Comparison of ENCODE assay signal across 8 cellular contexts in genomic region chr19:35868172-35868822, GRCh38. TPM values are rescaled to one million over a fixed set of nuclear protein-coding genes. Genes with fewer than 3 reads are reported as not detected.
DNase-seq lines count a peak whose midpoint lies in the region; ATAC-seq, FAIRE-seq and TF ChIP-seq lines count a peak whose summit lies in the region.

TSS of gene APLP1 (plus strand) at chr19:35868574. CDS start at chr19:35868637, 63 bp downstream.

- peaks cover 19% of the 10 kb centered on the region for H3K4me1 ChIP-seq in A549
- no peaks in the 10 kb centered on the region for H3K4me1 ChIP-seq in endodermal cell (ENCODE audit: control insufficient read depth, insufficient read depth, low read length)

- peaks cover 50% of the 10 kb centered on the region for H3K27me3 Mint-ChIP-seq in endodermal cell (ENCODE audit: insufficient read depth)

- DNase-seq in A549 (ENCODE audit: low read depth in 1 of 2, low spot score in 1 of 2) (peak; percentile 68 to 80), GM19238 (ENCODE audit: insufficient read length, low spot score) (peak; percentile 40), NCI-H460 (ENCODE audit: extremely low read depth, low read depth) (no peak), endodermal cell (peak; percentile 86), midbrain (lab: John Stamatoyannopoulos, UW) (peak; percentile 89)
- peak; percentile 74 for DNase-seq in activated CD8-positive, alpha-beta memory T cell treated with anti-CD3 and anti-CD28 coated beads, Interleukin-2, amount 50 U/mL, for 4 hours
- peak; percentile 68 to 74 for DNase-seq in stimulated activated effector memory CD8-positive, alpha-beta T cell treated with anti-CD3 and anti-CD28 coated beads, Interleukin-12 subunit alpha, Interleukin-12 subunit beta, amount 100 ng/mL, for 72 hours (ENCODE audit: low spot score in 2 of 2)

- H3K9me3 ChIP-seq in A549 (no peaks in the 10 kb centered on the region), endodermal cell (ENCODE audit: control insufficient read depth, low read length) (no peaks in the 10 kb centered on the region)

- no peak within 1 kb of the TSS for H3K27ac Mint-ChIP-seq in endodermal cell
- no peak within 1 kb of the TSS for H3K27ac Mint-ChIP-seq in stimulated activated effector memory CD8-positive, alpha-beta T cell treated with anti-CD3 and anti-CD28 coated beads, Interleukin-12 subunit alpha, Interleukin-12 subunit beta, amount 100 ng/mL, for 72 hours

- H3K36me3 ChIP-seq in endodermal cell (ENCODE audit: control insufficient read depth, insufficient read depth, low read length) = no peaks in the 10 kb centered on the region

- CTCF ChIA-PET in A549 (lab: Yijun Ruan, JAX) = interaction anchor here (1.5 to 5.6 kb wide), 5 partner anchors 13 to 79 kb away, joined by 3 to 40 read pairs (median 8); no protein-coding TSS in a partner anchor

- POLR2A ChIA-PET in A549 (lab: Yijun Ruan, JAX) = interaction anchor here (0.6 to 0.9 kb wide), 3 partner anchors 11 to 120 kb away, joined by 3 read pairs; partner anchors contain the start of gene LIN37

- H3K27ac ChIP-seq in A549 (peak within 1 kb of the TSS; percentile 53 to 80), endodermal cell (ENCODE audit: low read depth, low read length) (peak within 1 kb of the TSS; percentile 96)

- ATAC-seq in A549 = peak; percentile 57 to 65
- ATAC-seq in stimulated activated effector memory CD8-positive, alpha-beta T cell treated with anti-CD3 and anti-CD28 coated beads, Interleukin-12 subunit alpha, Interleukin-12 subunit beta, amount 100 ng/mL, for 72 hours = peak; percentile 79
- ATAC-seq in HG03108 (IDR thresholded peaks at IDR 0.05; ENCODE audit: unreplicated experiment) = no peak

- H3K9ac ChIP-seq in endodermal cell (ENCODE audit: extremely low read depth, low read length, poor library complexity, severe bottlenecking) = no peak within 1 kb of the TSS

- FAIRE-seq in A549 (lab: Jason Lieb, UNC) = no peak

- TF ChIP-seq RAD21 in A549 (conservative IDR thresholded peaks at IDR 0.05 in 1 of 2, IDR thresholded peaks at IDR 0.05 in 1 of 2) = no peak

- peak within 1 kb of the TSS; percentile 48 for H3K4me3 Mint-ChIP-seq in endodermal cell
- peak within 1 kb of the TSS; percentile 66 for H3K4me3 Mint-ChIP-seq in stimulated activated effector memory CD8-positive, alpha-beta T cell treated with anti-CD3 and anti-CD28 coated beads, Interleukin-12 subunit alpha, Interleukin-12 subunit beta, amount 100 ng/mL, for 72 hours

- H3K27me3 ChIP-seq in endodermal cell (ENCODE audit: control insufficient read depth, insufficient read depth, low read length, poor library complexity, severe bottlenecking) = peaks cover 54% of the 10 kb centered on the region

- 3% methylated on average over 18 of the region's 60 CpGs for WGBS in A549 (ENCODE audit: missing lambda C conversion rate)
- 0% methylated on average over 2 to 60 of the region's 60 CpGs for WGBS in endodermal cell (ENCODE audit: insufficient coverage in 1 of 2, insufficient read length in 1 of 2), 2 experiments

- H3K4me2 ChIP-seq in A549 = peak within 1 kb of the TSS; percentile 94

- H3K9me3 Mint-ChIP-seq in endodermal cell = no peaks in the 10 kb centered on the region
- no peaks in the 10 kb centered on the region for H3K9me3 Mint-ChIP-seq in stimulated activated effector memory CD8-positive, alpha-beta T cell treated with anti-CD3 and anti-CD28 coated beads, Interleukin-12 subunit alpha, Interleukin-12 subunit beta, amount 100 ng/mL, for 72 hours

- no peak; the same call in 1 of the 2 replicates for TF ChIP-seq POLR2A in A549 (IDR thresholded peaks at IDR 0.05; ENCODE audit: low read length)

- no peaks in the 10 kb centered on the region for H3K36me3 Mint-ChIP-seq in endodermal cell (ENCODE audit: low read depth)
- H3K36me3 Mint-ChIP-seq in stimulated activated effector memory CD8-positive, alpha-beta T cell treated with anti-CD3 and anti-CD28 coated beads, Interleukin-12 subunit alpha, Interleukin-12 subunit beta, amount 100 ng/mL, for 72 hours = no peaks in the 10 kb centered on the region

- no peak for TF ChIP-seq EP300 in A549 (IDR thresholded peaks at IDR 0.05)

- H3K4me3 ChIP-seq in A549 = peak within 1 kb of the TSS; percentile 59
- peak within 1 kb of the TSS; percentile 73 for H3K4me3 ChIP-seq in endodermal cell (ENCODE audit: low read length)

- H3K4me1 Mint-ChIP-seq in endodermal cell = peaks cover 3% of the 10 kb centered on the region
- peaks cover 25% of the 10 kb centered on the region for H3K4me1 Mint-ChIP-seq in stimulated activated effector memory CD8-positive, alpha-beta T cell treated with anti-CD3 and anti-CD28 coated beads, Interleukin-12 subunit alpha, Interleukin-12 subunit beta, amount 100 ng/mL, for 72 hours

- TF ChIP-seq CTCF in A549 (IDR thresholded peaks at IDR 0.05) (no peak), endodermal cell (conservative IDR thresholded peaks at IDR 0.05) (no peak)

TF ChIP-seq in A549, 52 proteins besides CTCF, POLR2A, EP300 and RAD21:
- TF ChIP-seq HEYL (CRISPR knock-in tag; IDR thresholded peaks at IDR 0.05) = no peak
- no peak for TF ChIP-seq CBX2 (IDR thresholded peaks at IDR 0.05; ENCODE audit: borderline replicate concordance, low read depth)
- no peak for TF ChIP-seq ZC3H11A (IDR thresholded peaks at IDR 0.05)
- TF ChIP-seq, protein P1, sequence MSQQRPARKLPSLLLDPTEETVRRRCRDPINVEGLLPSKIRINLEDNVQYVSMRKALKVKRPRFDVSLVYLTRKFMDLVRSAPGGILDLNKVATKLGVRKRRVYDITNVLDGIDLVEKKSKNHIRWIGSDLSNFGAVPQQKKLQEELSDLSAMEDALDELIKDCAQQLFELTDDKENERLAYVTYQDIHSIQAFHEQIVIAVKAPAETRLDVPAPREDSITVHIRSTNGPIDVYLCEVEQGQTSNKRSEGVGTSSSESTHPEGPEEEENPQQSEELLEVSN (IDR thresholded peaks at IDR 0.05; ENCODE audit: borderline replicate concordance, low read depth) = peak; percentile 72
- 0 out of 2 replicates have a peak, but pooled peaks have one; percentile 62 for TF ChIP-seq RNF2 (IDR thresholded peaks at IDR 0.05; ENCODE audit: borderline replicate concordance, low read depth)
- TF ChIP-seq, protein P2, sequence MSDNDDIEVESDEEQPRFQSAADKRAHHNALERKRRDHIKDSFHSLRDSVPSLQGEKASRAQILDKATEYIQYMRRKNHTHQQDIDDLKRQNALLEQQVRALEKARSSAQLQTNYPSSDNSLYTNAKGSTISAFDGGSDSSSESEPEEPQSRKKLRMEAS (IDR thresholded peaks at IDR 0.05) = peak; percentile 60
- 0 out of 2 replicates have a peak, but pooled peaks have one; percentile 22 for TF ChIP-seq TFCP2L1 (CRISPR knock-in tag; IDR thresholded peaks at IDR 0.05)
- 0 out of 2 replicates have a peak, but pooled peaks have one; percentile 10 for TF ChIP-seq PBX3 (IDR thresholded peaks at IDR 0.05)
- TF ChIP-seq GATA3 (IDR thresholded peaks at IDR 0.05; ENCODE audit: borderline replicate concordance) = no peak
- TF ChIP-seq CEBPB (IDR thresholded peaks at IDR 0.05) = no peak
- peak; percentile 42; the same call in 1 of the 2 replicates for TF ChIP-seq PHF8 (IDR thresholded peaks at IDR 0.05; ENCODE audit: borderline replicate concordance, low read depth)
- peak in 1 of 2 experiments; percentile 55; a peak in 3 of 5 replicates for TF ChIP-seq JUN (IDR thresholded peaks at IDR 0.05)
- no peak for TF ChIP-seq MAZ (IDR thresholded peaks at IDR 0.05; ENCODE audit: borderline replicate concordance, low read depth, low read length)

RNA-seq across cellular contexts. Expression of gene APLP1, which starts in this region (rescaled TPM):
- polyA plus RNA-seq in A549 (2011; rRNA removed) = 55.3 and 60.4 TPM in 2 replicates
- polyA plus RNA-seq in A549 (2012; cell fraction: cytosol; rRNA removed) = 63.3 and 100 TPM in 2 replicates
- polyA plus RNA-seq in A549 (2012; cell fraction: nucleus; rRNA removed) = 124 and 186 TPM in 2 replicates
- 52.1 to 54.8 TPM (median 54.7 TPM) in 3 replicates for polyA plus RNA-seq in A549 (2017; fragmentation: RNase III; extraction: RNeasy Plus Mini Kit Qiagen cat#74134 plus additional on column Dnase treatment)
- polyA minus RNA-seq in A549 (2011; rRNA and poly(A)+ RNA removed) = 21.6 and 32.7 TPM in 2 replicates
- total RNA-seq in NCI-H460 (2014; rRNA removed; shearing (Covaris generic)) = 12.2 and 19.5 TPM in 2 replicates
- 10.0 and 16.8 TPM in 2 replicates for polyA plus RNA-seq in NCI-H460 (2014; cell fraction: nucleus; rRNA removed)
- total RNA-seq in endodermal cell = 10 to 100 TPM in 1 of 2 donors, 1 to 10 TPM in 1; 4.1 to 10.6 TPM
- 395 TPM for polyA plus RNA-seq in endodermal cell (2013, experiment 1 of 2)
- polyA plus RNA-seq in endodermal cell (2013, experiment 2 of 2) = 360 TPM
